Comparison of ENCODE assay signal across 9 cellular contexts in genomic region chr2:26086155-26086634, GRCh38. TPM values are rescaled to one million over a fixed set of nuclear protein-coding genes. Genes with fewer than 3 reads are reported as not detected.
DNase-seq lines count a peak whose midpoint lies in the region; ATAC-seq and TF ChIP-seq lines count a peak whose summit lies in the region.
"Had no signal": no experiment of that assay in that cellular context is flagged by ENCODE, and none has a peak within 500 bp of the region (broad histone marks: within the 10 kb centered on the region; RNA-seq: fewer than 3 reads in every experiment).

No MANE protein-coding gene starts in this region.

- no peak overlapping the region for H3K14ac ChIP-seq in neuronal stem cell (ENCODE audit: low read length)

- no peak for DNase-seq in CD4-positive, alpha-beta T cell
- DNase-seq in activated B cell treated with CpG ODN at 0.5 μM for 24 hours (no peak), iris pigment epithelial cell (ENCODE audit: low read depth) (peak; percentile 94), GM19238 (ENCODE audit: insufficient read length, low spot score) (no peak), neuronal stem cell (ENCODE audit: low spot score) (no peak), NCI-H128 (lab: John Stamatoyannopoulos, UW; ENCODE audit: unreplicated experiment) (no peak)
- DNase-seq in stimulated activated naive CD4-positive, alpha-beta T cell (lab: John Stamatoyannopoulos, UW) = no peak
- DNase-seq: transverse colon had no signal

- no CpG with 5 or more reads among the region's 5 CpGs for WGBS in neuronal stem cell (ENCODE audit: extremely low coverage in 2 of 2, insufficient read length in 2 of 2, insufficient replicate concordance in 1 of 2), 2 donors

- no peak overlapping the region for H3K4me3 Mint-ChIP-seq in CD4-positive, alpha-beta T cell
- H3K4me3 Mint-ChIP-seq in activated B cell treated with CpG ODN at 0.5 μM for 24 hours = no peak overlapping the region

- no peak overlapping the region for H2BK15ac ChIP-seq in neuronal stem cell (ENCODE audit: low read length)

- no peak overlapping the region for H3K27ac ChIP-seq in CD4-positive, alpha-beta T cell (ENCODE audit: low read depth, low read length)
- H3K27ac ChIP-seq in neuronal stem cell (replicated peaks; ENCODE audit: low read length) = no peak overlapping the region
- H3K27ac ChIP-seq: transverse colon had no signal

- H2AK5ac ChIP-seq in neuronal stem cell (ENCODE audit: low read depth, low read length) = no peak overlapping the region

- H3K9me3 ChIP-seq in CD4-positive, alpha-beta T cell (ENCODE audit: control insufficient read depth, low read length) = peaks cover 8% of the 10 kb centered on the region
- peaks cover 2 to 21% of the 10 kb centered on the region in 2 donors for H3K9me3 ChIP-seq in neuronal stem cell (replicated peaks in 1 of 2; ENCODE audit: control insufficient read depth in 2 of 2, insufficient read depth in 1 of 2, low read depth in 1 of 2, low read length in 2 of 2)
- H3K9me3 ChIP-seq: transverse colon had no signal

- peaks cover 38% of the 10 kb centered on the region for H3K36me3 Mint-ChIP-seq in CD4-positive, alpha-beta T cell (ENCODE audit: low read depth)
- peaks cover 17% of the 10 kb centered on the region for H3K36me3 Mint-ChIP-seq in activated B cell treated with CpG ODN at 0.5 μM for 24 hours (ENCODE audit: low read depth)

- CTCF ChIA-PET in CD4-positive, alpha-beta T cell (lab: Charles Lee) = no interaction called here
- CTCF ChIA-PET in activated B cell treated with CpG ODN at 0.5 μM for 24 hours (lab: Charles Lee) = interaction anchor here (0.8 to 1.1 kb wide), 3 partner anchors 11 to 94 kb away, joined by 3 read pairs; no protein-coding TSS in a partner anchor

- H3K23ac ChIP-seq in neuronal stem cell (ENCODE audit: low read depth, low read length, poor library complexity) = no peak overlapping the region

- H2BK12ac ChIP-seq in neuronal stem cell (ENCODE audit: low read length) = no peak overlapping the region

- no peak overlapping the region for H3K18ac ChIP-seq in neuronal stem cell (ENCODE audit: low read length)

- no peak overlapping the region for H3K4me3 ChIP-seq in neuronal stem cell (ENCODE audit: low read length in 2 of 2)
- H3K4me3 ChIP-seq: transverse colon had no signal

- H4K8ac ChIP-seq in neuronal stem cell (ENCODE audit: low read depth, low read length) = no peak overlapping the region

- H2BK5ac ChIP-seq in neuronal stem cell (ENCODE audit: low read length) = no peak overlapping the region

- H3K4ac ChIP-seq in neuronal stem cell (ENCODE audit: low read length) = no peak overlapping the region

- intact Hi-C loops in CD4-positive, alpha-beta T cell (cut with DNase I, micrococcal nuclease) = loop anchor here (5.0 to 10.0 kb wide), 3 partner anchors 56 to 489 kb away; partner anchors contain the start of genes HADHA (in 1 of the 2) and HADHB (in 1 of the 2)
- intact Hi-C loops in activated B cell treated with CpG ODN at 0.5 μM for 24 hours (cut with micrococcal nuclease) = loop anchor here (5.0 kb wide), 1 partner anchor 491 kb away; no protein-coding TSS in a partner anchor

- H3K9ac ChIP-seq in neuronal stem cell (ENCODE audit: low read depth, low read length, poor library complexity) = no peak overlapping the region

- no peaks in the 10 kb centered on the region for H3K27me3 ChIP-seq in CD4-positive, alpha-beta T cell (ENCODE audit: control insufficient read depth, insufficient read depth, low read length)
- no peaks in the 10 kb centered on the region for H3K27me3 ChIP-seq in neuronal stem cell (ENCODE audit: control insufficient read depth in 3 of 3, insufficient read depth in 3 of 3, low read depth in 1 of 3, low read length in 3 of 3)
- H3K27me3 ChIP-seq: transverse colon had no signal

- H3K36me3 ChIP-seq in neuronal stem cell (replicated peaks in 1 of 2; ENCODE audit: control insufficient read depth in 2 of 2, insufficient read depth in 2 of 2, low read length in 2 of 2) = peaks cover 0 to 19% of the 10 kb centered on the region in 2 donors
- H3K36me3 ChIP-seq: transverse colon had no signal

- H3K4me1 ChIP-seq in neuronal stem cell (ENCODE audit: control insufficient read depth in 2 of 2, insufficient read depth in 1 of 2, low read depth in 1 of 2, low read length in 2 of 2) = no peaks in the 10 kb centered on the region

- no peak for TF ChIP-seq CTCF in CD4-positive, alpha-beta T cell (IDR thresholded peaks at IDR 0.05)
- TF ChIP-seq CTCF in activated B cell treated with CpG ODN at 0.5 μM for 24 hours (IDR thresholded peaks at IDR 0.05) = no peak

- H3K9me3 Mint-ChIP-seq in CD4-positive, alpha-beta T cell = peaks cover 2% of the 10 kb centered on the region
- no peaks in the 10 kb centered on the region for H3K9me3 Mint-ChIP-seq in activated B cell treated with CpG ODN at 0.5 μM for 24 hours

- POLR2A ChIA-PET in CD4-positive, alpha-beta T cell (lab: Charles Lee) = interaction anchor here (1.1 kb wide), 1 partner anchor 98 kb away, joined by 5 read pairs; no protein-coding TSS in a partner anchor
- POLR2A ChIA-PET in activated B cell treated with CpG ODN at 0.5 μM for 24 hours (lab: Charles Lee) = interaction anchor here (0.6 kb wide), 1 partner anchor 82 kb away, joined by 3 read pairs; no protein-coding TSS in a partner anchor

- no peaks in the 10 kb centered on the region for H3K27me3 Mint-ChIP-seq in CD4-positive, alpha-beta T cell
- H3K27me3 Mint-ChIP-seq in activated B cell treated with CpG ODN at 0.5 μM for 24 hours = no peaks in the 10 kb centered on the region

- no peak overlapping the region for H2BK120ac ChIP-seq in neuronal stem cell (ENCODE audit: low read depth, low read length)

- no peak overlapping the region for H2AFZ ChIP-seq in neuronal stem cell (ENCODE audit: low read length)

- no peak overlapping the region for H3K4me2 ChIP-seq in neuronal stem cell (ENCODE audit: insufficient read depth, low read length, poor library complexity, severe bottlenecking)

- peak overlapping the region; percentile 9 for H3K27ac Mint-ChIP-seq in CD4-positive, alpha-beta T cell
- peak overlapping the region; percentile 50 for H3K27ac Mint-ChIP-seq in activated B cell treated with CpG ODN at 0.5 μM for 24 hours

- H3K4me1 Mint-ChIP-seq in CD4-positive, alpha-beta T cell (ENCODE audit: low read depth) = peaks cover 32% of the 10 kb centered on the region
- H3K4me1 Mint-ChIP-seq in activated B cell treated with CpG ODN at 0.5 μM for 24 hours = peaks cover 36% of the 10 kb centered on the region

- H3K79me1 ChIP-seq in neuronal stem cell (ENCODE audit: low read depth, low read length) = peaks cover 2% of the 10 kb centered on the region

- peak; percentile 48 for ATAC-seq in CD4-positive, alpha-beta T cell (ENCODE audit: poor library complexity)
- ATAC-seq in GM21423 (IDR thresholded peaks at IDR 0.05; ENCODE audit: unreplicated experiment) (peak; percentile 55), activated B cell treated with CpG ODN at 0.5 μM for 24 hours (ENCODE audit: low read depth) (no peak)

- no peak overlapping the region for H4K91ac ChIP-seq in neuronal stem cell (ENCODE audit: low read depth, low read length, poor library complexity)

RNA-seq across cellular contexts. Expression of gene RAB10, which starts 52.3 kb away (rescaled TPM):
- total RNA-seq in CD4-positive, alpha-beta T cell = 10 to 100 TPM; 13.5 to 13.8 TPM
- 79.3 and 94.6 TPM in 2 replicates for total RNA-seq in activated B cell treated with CpG ODN at 0.5 μM for 24 hours
- polyA plus RNA-seq in neuronal stem cell (2013, experiment 1 of 2) = 98.8 TPM
- 97.0 TPM for polyA plus RNA-seq in neuronal stem cell (2013, experiment 2 of 2)
